Comparison of ENCODE assay signal across 25 cellular contexts in genomic region chr7:93751421-93751820, GRCh38.
"Had no signal": no experiment of that assay in that cellular context is flagged by ENCODE, and none has a peak within 500 bp of the region (broad histone marks: within the 10 kb centered on the region; RNA-seq: fewer than 3 reads in every experiment).

No MANE protein-coding gene starts in this region.

- H3K4me3 ChIP-seq: SJSA1 had no signal

- H3K9me3 ChIP-seq: SJSA1 had no signal

- H3K36me3 ChIP-seq: brain microvascular endothelial cell, SJSA1 had no signal

- DNase-seq: activated CD4-positive, alpha-beta memory T cell treated with anti-CD3 and anti-CD28 coated beads for 36 hours; activated CD4-positive, alpha-beta T cell treated with anti-CD3 and anti-CD28 coated beads for 1 hour; activated CD4-positive, alpha-beta T cell treated with anti-CD3 and anti-CD28 coated beads, Interleukin-2, amount 10 ng/mL, durations not matched to agents 7 days and 5 days; activated CD8-positive, alpha-beta memory T cell treated with anti-CD3 and anti-CD28 coated beads for 24 hours; activated gamma-delta T cell; activated naive CD4-positive, alpha-beta T cell treated with anti-CD3 and anti-CD28 coated beads for 36 hours; activated naive CD8-positive, alpha-beta T cell treated with anti-CD3 and anti-CD28 coated beads for 36 hours; activated T-cell treated with anti-CD3 and anti-CD28 coated beads for 4 hours; activated T-cell treated with anti-CD3 and anti-CD28 coated beads, Interleukin-2, amount 50 U/mL, for 48 hours; brain microvascular endothelial cell; cerebellar nuclear complex; KG1; NCI-H1092; NCI-H1417; NCI-H1930; NCI-H446; NCI-H524 treated with DMSO at 0.1 percent for 48 hours; NCI-H82; Right ventricle myocardium superior; SW 1271 had no signal

- H3K27me3 ChIP-seq: brain microvascular endothelial cell, SJSA1 had no signal

- H3K4me1 ChIP-seq: SJSA1 had no signal

- ATAC-seq: activated T-helper 17 cell treated with anti-CD3 and anti-CD28 coated beads, Interleukin-2, amount 50 U/mL, for 72 hours; SK-N-SH treated with all-trans-retinoic acid at 6 μM for 48 hours; WTC11 had no signal

- H3K27ac ChIP-seq: brain microvascular endothelial cell, RWPE1, SJSA1 had no signal
